In the genomic region with DNA sequence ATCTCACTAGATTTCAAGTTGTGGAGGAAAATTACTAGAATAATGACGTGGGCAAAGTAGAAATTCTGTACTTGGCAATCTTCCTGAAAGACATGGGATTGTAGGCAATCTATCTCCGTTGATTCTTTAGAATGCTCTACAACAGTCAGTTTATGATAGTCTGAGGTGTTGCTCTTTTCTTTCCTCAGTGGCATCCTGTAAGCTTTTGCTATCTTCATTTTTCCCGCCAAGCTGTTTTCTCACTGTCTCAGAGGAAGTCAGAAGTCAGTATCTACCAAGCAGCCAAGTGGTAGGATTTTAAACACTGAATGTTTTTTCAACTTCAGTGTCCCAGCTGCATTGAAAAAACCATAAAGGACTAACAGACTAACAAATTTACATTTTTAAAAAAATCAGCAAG, we compare ENCODE assay signal across 25 cellular contexts. TPM values are rescaled to one million over a fixed set of nuclear protein-coding genes. Genes with fewer than 3 reads are reported as not detected.
"Had no signal": no experiment of that assay in that cellular context is flagged by ENCODE, and none has a peak within 500 bp of the region (broad histone marks: within the 10 kb centered on the region; RNA-seq: fewer than 3 reads in every experiment).

No MANE protein-coding gene starts in this region.

- H3K27me3 ChIP-seq: colonic mucosa, gastrocnemius medialis, ovary, right atrium auricular region, sigmoid colon, testis, upper lobe of left lung, uterus had no signal

- ATAC-seq: gastrocnemius medialis; left cardiac atrium; lower lobe of right lung; naive thymus-derived CD8-positive, alpha-beta T cell; stimulated activated naive B cell treated with anti-CD40 and anti-IgM and Interleukin-4, amounts not matched to agents 10 μg/mL and 1 μg/mL and 100 μg/mL, for 72 hours; stimulated activated naive CD8-positive, alpha-beta T cell treated with anti-CD3 and anti-CD28 coated beads, Interleukin-15, amount 100 ng/mL, for 72 hours had no signal

- DNase-seq: cerebellar nuclear complex; colonic mucosa; effector CD4-positive, alpha-beta T cell; endodermal cell; erythroblast; gastrocnemius medialis; glutamatergic neuron; immature natural killer cell; kidney; left cardiac atrium; left ventricle myocardium inferior; lower lobe of right lung; naive thymus-derived CD8-positive, alpha-beta T cell; ovary; sigmoid colon; stimulated activated CD4-positive, alpha-beta T cell treated with anti-CD3 and anti-CD28 coated beads, Interleukin-2, amount 100 ng/mL, for 24 hours; stimulated activated CD4-positive, alpha-beta T cell treated with anti-CD3 and anti-CD28 coated beads, Interleukin-4, amount 100 ng/mL, for 4 hours; stimulated activated naive B cell treated with anti-CD40 and anti-IgM and Interleukin-4, amounts not matched to agents 10 μg/mL and 1 μg/mL and 100 μg/mL, for 72 hours; stimulated activated naive CD8-positive, alpha-beta T cell treated with anti-CD3 and anti-CD28 coated beads, Interleukin-15, amount 100 ng/mL, for 72 hours; testis; upper lobe of left lung; uterus had no signal

- H3K9me3 ChIP-seq: colonic mucosa, gastrocnemius medialis, left ventricle myocardium inferior, lower lobe of right lung, ovary, right atrium auricular region, sigmoid colon, testis, upper lobe of left lung, uterus had no signal

- H3K4me3 ChIP-seq: colonic mucosa, gastrocnemius medialis, left ventricle myocardium inferior, lower lobe of right lung, ovary, right atrium auricular region, sigmoid colon, skin epidermis, testis, upper lobe of left lung, uterus had no signal

- H3K36me3 ChIP-seq: colonic mucosa, gastrocnemius medialis, left ventricle myocardium inferior, lower lobe of right lung, ovary, right atrium auricular region, sigmoid colon, upper lobe of left lung, uterus had no signal

- H3K27ac ChIP-seq: colonic mucosa, gastrocnemius medialis, lower lobe of right lung, ovary, right atrium auricular region, skin epidermis, testis, upper lobe of left lung, uterus had no signal

- H3K4me1 ChIP-seq: colonic mucosa, gastrocnemius medialis, lower lobe of right lung, testis, upper lobe of left lung, uterus had no signal

- FAIRE-seq: kidney had no signal

RNA-seq across cellular contexts. Expression of gene PCDH7, which starts 23.7 kb away (rescaled TPM):
- total RNA-seq: mononuclear cell; naive thymus-derived CD8-positive, alpha-beta T cell had no signal
- polyA plus RNA-seq: immature natural killer cell; naive thymus-derived CD8-positive, alpha-beta T cell had no signal
